23 cellular contexts compared by ENCODE assay signal in genomic region chr3:127112796-127113570, GRCh38.
DNase-seq lines count a peak whose midpoint lies in the region; ATAC-seq, FAIRE-seq and TF ChIP-seq lines count a peak whose summit lies in the region.
"Had no signal": no experiment of that assay in that cellular context is flagged by ENCODE, and none has a peak within 500 bp of the region (broad histone marks: within the 10 kb centered on the region; RNA-seq: fewer than 3 reads in every experiment).

No MANE protein-coding gene starts in this region.

- H3K36me3 Mint-ChIP-seq in activated CD4-positive, alpha-beta memory T cell treated with anti-CD3 and anti-CD28 coated beads, Interleukin-2, amount 10 ng/mL, durations not matched to agents 7 days and 5 days (ENCODE audit: low read depth), result no peaks in the 10 kb centered on the region

- no peak for TF ChIP-seq RAD21 in H1 (IDR thresholded peaks at IDR 0.05 in 1 of 2, conservative IDR thresholded peaks at IDR 0.05 in 1 of 2; ENCODE audit: low read depth in 2 of 2, low read length in 2 of 2)

- H3K9me2 ChIP-seq in GM23248 (ENCODE audit: insufficient read depth), result no peaks in the 10 kb centered on the region
- H3K9me2 ChIP-seq: SK-N-SH had no signal

- H2AFZ ChIP-seq in GM23248 (no peak overlapping the region), H1 (ENCODE audit: low read length) (no peak overlapping the region)

- no peak overlapping the region for H2BK5ac ChIP-seq in H1 (ENCODE audit: low read depth, low read length)

- no peaks in the 10 kb centered on the region for H3K4me1 Mint-ChIP-seq in activated CD4-positive, alpha-beta memory T cell treated with anti-CD3 and anti-CD28 coated beads, Interleukin-2, amount 10 ng/mL, durations not matched to agents 7 days and 5 days

- H3K4me3 ChIP-seq in GM23248 (no peak overlapping the region), H1 (ENCODE audit: extremely low read depth in 1 of 4, insufficient read depth in 2 of 4, low read depth in 3 of 4, low read length in 4 of 4) (no peak overlapping the region)
- H3K4me3 ChIP-seq: BLaER1, HAP-1 had no signal

- no peaks in the 10 kb centered on the region for H3K23me2 ChIP-seq in H1 (ENCODE audit: low read depth, low read length)

- no peak overlapping the region for H4K91ac ChIP-seq in H1 (replicated peaks; ENCODE audit: insufficient read length, low read length)

- H3K79me1 ChIP-seq in H1 (ENCODE audit: low read depth, low read length), result no peaks in the 10 kb centered on the region

- H3K4me2 ChIP-seq in GM23248 (ENCODE audit: unreplicated experiment), result no peak overlapping the region
- no peak overlapping the region for H3K4me2 ChIP-seq in H1 (ENCODE audit: insufficient read depth in 1 of 2, low read depth in 2 of 2, low read length in 2 of 2)
- H3K4me2 ChIP-seq: BLaER1, SK-N-SH had no signal

- intact Hi-C loops in sciatic nerve (cut with DNase I), result no loop called here

- no peak for FAIRE-seq in H1 (lab: Jason Lieb, UNC)
- FAIRE-seq: GM12891 had no signal

- H3K27me3 ChIP-seq in GM23248 (replicated peaks; ENCODE audit: insufficient read depth), result no peaks in the 10 kb centered on the region; the same call in none of the 2 replicates
- no peaks in the 10 kb centered on the region; a peak in 2 of 7 replicates for H3K27me3 ChIP-seq in H1 (replicated peaks in 1 of 4; ENCODE audit: control insufficient read depth in 3 of 4, extremely low read depth in 1 of 4, insufficient read depth in 3 of 4, low read length in 3 of 4)
- H3K27me3 ChIP-seq: BLaER1 had no signal

- 29 to 33% methylated on average over 5 of the region's 5 CpGs for WGBS in GM23248 (ENCODE audit: low coverage in 1 of 2, low lambda C conversion rate in 2 of 2, missing lambda C conversion rate in 2 of 2), 2 experiments
- 74% methylated on average over 5 of the region's 5 CpGs; no CpG with 5 or more reads in 1 of the 2 experiments for WGBS in H1 (ENCODE audit: extremely low coverage in 1 of 2, insufficient coverage in 1 of 2, insufficient read length in 1 of 2, insufficient replicate concordance in 2 of 2, low coverage in 1 of 2, low lambda C conversion rate in 2 of 2, missing lambda C conversion rate in 1 of 2), 2 experiments

- in situ Hi-C loops in GM23248 (cut with MboI), result no loop called here

- H3K56ac ChIP-seq in H1 (replicated peaks; ENCODE audit: insufficient read length, low read depth, low read length), result no peak overlapping the region

- H4K8ac ChIP-seq in H1 (ENCODE audit: extremely low read depth, insufficient read depth, low read length), result no peak overlapping the region

- H4K5ac ChIP-seq in H1 (ENCODE audit: insufficient read length, low read depth, low read length), result no peak overlapping the region

- H3K9me3 ChIP-seq in GM23248 (ENCODE audit: low read depth) (peaks cover 12% of the 10 kb centered on the region), H1 (ENCODE audit: insufficient read depth in 2 of 2, low read depth in 1 of 2, low read length in 1 of 2) (peaks cover 11 to 16% of the 10 kb centered on the region in 2 experiments)

- peak overlapping the region; percentile 31; the same call in 1 of the 2 replicates for H2AK5ac ChIP-seq in H1 (ENCODE audit: low read depth, low read length)

- no peak overlapping the region for H2BK120ac ChIP-seq in H1 (replicated peaks; ENCODE audit: low read depth, low read length)

- H2BK12ac ChIP-seq in H1 (ENCODE audit: low read depth, low read length), result no peak overlapping the region

- no peak overlapping the region for H3K27ac ChIP-seq in GM23248
- no peak overlapping the region for H3K27ac ChIP-seq in H1 (ENCODE audit: low read depth, low read length)
- no peak overlapping the region for H3K27ac ChIP-seq in RWPE1
- H3K27ac ChIP-seq: BLaER1 had no signal

- H3K36me3 ChIP-seq in GM23248 (ENCODE audit: low read depth) (no peaks in the 10 kb centered on the region), H1 (ENCODE audit: control insufficient read depth in 2 of 4, insufficient read depth in 4 of 4, low read length in 3 of 4) (no peaks in the 10 kb centered on the region)
- H3K36me3 ChIP-seq: BLaER1, HAP-1 had no signal

- no peak overlapping the region for H3K23ac ChIP-seq in H1 (ENCODE audit: insufficient read length)

- no peak for TF ChIP-seq EP300 in H1 (IDR thresholded peaks at IDR 0.05; ENCODE audit: borderline replicate concordance in 1 of 2, low read depth in 2 of 2, low read length in 2 of 2)

- TF ChIP-seq CTCF in H1 (IDR thresholded peaks at IDR 0.05; ENCODE audit: control extremely low read depth in 1 of 3, insufficient read depth in 1 of 3, low read depth in 1 of 3, low read length in 3 of 3) (no peak), RWPE1 (conservative IDR thresholded peaks at IDR 0.05; ENCODE audit: low read depth) (no peak)

- 0 out of 2 replicates have a peak overlapping the region, but pooled peaks have one; percentile 37 for H2BK15ac ChIP-seq in H1 (ENCODE audit: low read length)

- H3K27ac Mint-ChIP-seq in activated CD4-positive, alpha-beta memory T cell treated with anti-CD3 and anti-CD28 coated beads, Interleukin-2, amount 10 ng/mL, durations not matched to agents 7 days and 5 days, result no peak overlapping the region
- H3K27ac Mint-ChIP-seq: CD4-positive, alpha-beta T cell had no signal

- H4K20me1 ChIP-seq in GM23248 (ENCODE audit: insufficient read depth) (no peaks in the 10 kb centered on the region), H1 (replicated peaks in 1 of 2; ENCODE audit: control insufficient read depth in 1 of 2, insufficient read depth in 2 of 2, low read length in 2 of 2) (no peaks in the 10 kb centered on the region)
- H4K20me1 ChIP-seq: BLaER1 had no signal

- no peak overlapping the region for H3K9ac ChIP-seq in GM23248
- H3K9ac ChIP-seq in H1 (replicated peaks in 1 of 4; ENCODE audit: extremely low read depth in 1 of 4, low read depth in 3 of 4, low read length in 3 of 4), result no peak overlapping the region
- H3K9ac ChIP-seq: BLaER1, SK-N-SH had no signal

- peaks cover 10% of the 10 kb centered on the region for H3K27me3 Mint-ChIP-seq in activated CD4-positive, alpha-beta memory T cell treated with anti-CD3 and anti-CD28 coated beads, Interleukin-2, amount 10 ng/mL, durations not matched to agents 7 days and 5 days

- CTCF ChIA-PET in H1 (lab: Charles Lee; ENCODE audit: partially characterized antibody), result interaction anchor here (0.7 to 3.3 kb wide), 4 partner anchors 9 to 13 kb away, joined by 3 to 13 read pairs (median 4); no protein-coding TSS in a partner anchor
- CTCF ChIA-PET in RWPE1 (lab: Yijun Ruan, JAX), result no interaction called here
- CTCF ChIA-PET in activated CD4-positive, alpha-beta memory T cell treated with anti-CD3 and anti-CD28 coated beads, Interleukin-2, amount 10 ng/mL, durations not matched to agents 7 days and 5 days (lab: Charles Lee), result no interaction called here

- no peaks in the 10 kb centered on the region for H3F3A ChIP-seq in GM23248 (ENCODE audit: insufficient read depth)

- no peak overlapping the region for H3K4ac ChIP-seq in H1 (replicated peaks; ENCODE audit: insufficient read length, low read depth, low read length)

- H2BK20ac ChIP-seq in H1 (ENCODE audit: low read length), result 0 out of 2 replicates have a peak overlapping the region, but pooled peaks have one; percentile 35

- H3K4me3 Mint-ChIP-seq in activated CD4-positive, alpha-beta memory T cell treated with anti-CD3 and anti-CD28 coated beads, Interleukin-2, amount 10 ng/mL, durations not matched to agents 7 days and 5 days, result no peak overlapping the region
- H3K4me3 Mint-ChIP-seq: CD4-positive, alpha-beta T cell had no signal

- no peak for ATAC-seq in sciatic nerve

- DNase-seq in GM23248 (peak; percentile 6), LHCN-M2 (ENCODE audit: low read depth) (peak; percentile 11), H1 (ENCODE audit: low read depth in 1 of 2, low spot score in 2 of 2) (no peak), sciatic nerve (ENCODE audit: low spot score) (peak; percentile 4), RWPE1 (ENCODE audit: low spot score) (no peak), inferior parietal cortex (ENCODE audit: extremely low spot score) (no peak)
- DNase-seq in activated CD4-positive, alpha-beta memory T cell treated with anti-CD3 and anti-CD28 coated beads, Interleukin-2, amount 10 ng/mL, durations not matched to agents 7 days and 5 days, result no peak
- DNase-seq: ACHN; CD4-positive, alpha-beta T cell; COR-L47; DMS 273 treated with DMSO at 0.1 percent for 48 hours; KBM-7; NCI-H1417; NCI-H1694 treated with DMSO at 0.1 percent for 48 hours; NCI-H2081 treated with DMSO at 0.1 percent for 48 hours; NCI-H446; NCI-H526; OCI-M1; SHP77; SK-N-SH had no signal

- TF ChIP-seq POLR2A in H1 (IDR thresholded peaks at IDR 0.05; ENCODE audit: control extremely low read depth in 1 of 2, low read depth in 2 of 2, low read length in 2 of 2), result no peak

- H3K14ac ChIP-seq in H1 (ENCODE audit: insufficient read length), result no peak overlapping the region

- H3K9me3 Mint-ChIP-seq in activated CD4-positive, alpha-beta memory T cell treated with anti-CD3 and anti-CD28 coated beads, Interleukin-2, amount 10 ng/mL, durations not matched to agents 7 days and 5 days, result peaks cover 13% of the 10 kb centered on the region

- H3K4me1 ChIP-seq in GM23248 (ENCODE audit: insufficient read depth), result no peaks in the 10 kb centered on the region
- H3K4me1 ChIP-seq in H1 (replicated peaks in 1 of 4; ENCODE audit: control insufficient read depth in 3 of 4, insufficient read depth in 4 of 4, low read length in 3 of 4), result peaks cover 0 to 15% (median 6%) of the 10 kb centered on the region in 4 experiments; a peak in 3 of 7 replicates
- H3K4me1 ChIP-seq: BLaER1 had no signal

- H3K79me2 ChIP-seq in GM23248 (ENCODE audit: insufficient read depth) (no peaks in the 10 kb centered on the region), H1 (ENCODE audit: control insufficient read depth in 1 of 2, insufficient read depth in 2 of 2, low read length in 2 of 2) (no peaks in the 10 kb centered on the region)

- H3K18ac ChIP-seq in H1 (ENCODE audit: extremely low read depth, low read length), result no peak overlapping the region

- POLR2A ChIA-PET in H1 (lab: Charles Lee; ENCODE audit: partially characterized antibody), result no interaction called here
- POLR2A ChIA-PET in RWPE1 (lab: Yijun Ruan, JAX; ENCODE audit: low non-redundant PET), result no interaction called here
- POLR2A ChIA-PET in activated CD4-positive, alpha-beta memory T cell treated with anti-CD3 and anti-CD28 coated beads, Interleukin-2, amount 10 ng/mL, durations not matched to agents 7 days and 5 days (lab: Charles Lee), result no interaction called here

TF ChIP-seq in H1, 55 proteins besides CTCF, POLR2A, EP300 and RAD21 (continues in another document):
- no peak for TF ChIP-seq NANOG (IDR thresholded peaks at IDR 0.05; ENCODE audit: insufficient read depth, low read depth, low read length, poor library complexity, severe bottlenecking)
- TF ChIP-seq GABPA (IDR thresholded peaks at IDR 0.05; ENCODE audit: borderline replicate concordance, insufficient read depth, low read length), result no peak
- TF ChIP-seq CEBPB (IDR thresholded peaks at IDR 0.05; ENCODE audit: low read depth, low read length), result no peak
- TF ChIP-seq SAP30 (IDR thresholded peaks at IDR 0.05; ENCODE audit: insufficient read depth, insufficient replicate concordance, low read length), result no peak
- no peak for TF ChIP-seq RBBP5 (IDR thresholded peaks at IDR 0.05; ENCODE audit: borderline replicate concordance, low read depth, low read length)
- no peak for TF ChIP-seq SIX5 (IDR thresholded peaks at IDR 0.05; ENCODE audit: low read depth, low read length)
- TF ChIP-seq RNF2 (IDR thresholded peaks at IDR 0.05; ENCODE audit: borderline replicate concordance, low read depth, low read length, missing control alignments, poor library complexity, severe bottlenecking), result no peak

Comparison
In these comparisons a context has a peak if more than half of its experiments do, and no peak if none do; other contexts are left out.
1. DNase-seq: peak in GM23248 (single experiment), LHCN-M2 (single experiment) and sciatic nerve (single experiment); none in H1 (0 of 2), RWPE1 (single experiment), inferior parietal cortex (single experiment) and activated CD4-positive, alpha-beta memory T cell treated with anti-CD3 and anti-CD28 coated beads, Interleukin-2, amount 10 ng/mL, durations not matched to agents 7 days and 5 days (single experiment).